In genomic region chr13:36680918-36681317, GRCh38 we compare ENCODE assay signal across 28 cellular contexts. TPM values are rescaled to one million over a fixed set of nuclear protein-coding genes. Genes with fewer than 3 reads are reported as not detected.
A peak's percentile ranks its signal among the peaks of the same experiment; 100 is the strongest.
DNase-seq lines count a peak whose midpoint lies in the region; ATAC-seq and TF ChIP-seq lines count a peak whose summit lies in the region.
"Had no signal": no experiment of that assay in that cellular context is flagged by ENCODE, and none has a peak within 500 bp of the region (broad histone marks: within the 10 kb centered on the region; RNA-seq: fewer than 3 reads in every experiment).

No MANE protein-coding gene starts in this region.

- no peaks in the 10 kb centered on the region for H3K36me3 ChIP-seq in endocrine pancreas (ENCODE audit: control insufficient read depth, insufficient read depth, low read length)
- no peaks in the 10 kb centered on the region for H3K36me3 ChIP-seq in mesenchymal stem cell (ENCODE audit: control insufficient read depth in 1 of 2, insufficient read depth in 2 of 2, low read depth in 1 of 2, low read length in 2 of 2)
- no peaks in the 10 kb centered on the region for H3K36me3 ChIP-seq in thyroid gland
- H3K36me3 ChIP-seq: BLaER1, HAP-1, SJCRH30 had no signal

- H3K23ac ChIP-seq in mesenchymal stem cell (ENCODE audit: low read length in 2 of 2): no peak overlapping the region

- H2AFZ ChIP-seq in mesenchymal stem cell (ENCODE audit: low read depth, low read length): no peak overlapping the region

- no peaks in the 10 kb centered on the region for H3K27me3 ChIP-seq in endocrine pancreas (ENCODE audit: control insufficient read depth, insufficient read depth, low read length)
- H3K27me3 ChIP-seq in mesenchymal stem cell (ENCODE audit: control insufficient read depth in 1 of 2, insufficient read depth in 1 of 2, low read length in 2 of 2): peaks cover 0 to 7% of the 10 kb centered on the region in 2 experiments
- H3K27me3 ChIP-seq in thyroid gland: no peaks in the 10 kb centered on the region
- H3K27me3 ChIP-seq: BLaER1, SJCRH30, testis had no signal

- no peak overlapping the region for H2BK5ac ChIP-seq in mesenchymal stem cell (ENCODE audit: low read depth, low read length, poor library complexity, severe bottlenecking)

- no peak overlapping the region for H2AK5ac ChIP-seq in mesenchymal stem cell (ENCODE audit: low read length, severe bottlenecking)

- CTCF ChIA-PET in RWPE1 (lab: Yijun Ruan, JAX): no interaction called here

- H3K4me1 ChIP-seq in endocrine pancreas (ENCODE audit: control insufficient read depth, insufficient read depth, low read length): no peaks in the 10 kb centered on the region
- H3K4me1 ChIP-seq in mesenchymal stem cell (ENCODE audit: control insufficient read depth, insufficient read depth, low read depth, low read length): no peaks in the 10 kb centered on the region
- peaks cover 7 to 23% of the 10 kb centered on the region in 2 donors for H3K4me1 ChIP-seq in thyroid gland
- H3K4me1 ChIP-seq: BLaER1, HAP-1, SJCRH30, testis had no signal

- no peaks in the 10 kb centered on the region for H3K79me1 ChIP-seq in mesenchymal stem cell (replicated peaks; ENCODE audit: low read length, poor library complexity, severe bottlenecking)

- H4K8ac ChIP-seq in mesenchymal stem cell (ENCODE audit: low read length): no peak overlapping the region

- no peak overlapping the region for H3K9ac ChIP-seq in endocrine pancreas (ENCODE audit: control insufficient read depth, insufficient read depth, low read length)
- peak overlapping the region; percentile 17 for H3K9ac ChIP-seq in mesenchymal stem cell (ENCODE audit: low read length)
- H3K9ac ChIP-seq: BLaER1, KMS-11 had no signal

- H3K18ac ChIP-seq in mesenchymal stem cell (ENCODE audit: low read depth in 1 of 2, low read length in 2 of 2): no peak overlapping the region

- ATAC-seq in HG03159 (IDR thresholded peaks at IDR 0.05; ENCODE audit: unreplicated experiment): no peak
- ATAC-seq: naive thymus-derived CD8-positive, alpha-beta T cell had no signal

- no peaks in the 10 kb centered on the region for H3K9me3 ChIP-seq in endocrine pancreas (ENCODE audit: control insufficient read depth, low read length)
- no peaks in the 10 kb centered on the region for H3K9me3 ChIP-seq in mesenchymal stem cell (ENCODE audit: control insufficient read depth, low read length)
- H3K9me3 ChIP-seq in thyroid gland: no peaks in the 10 kb centered on the region
- H3K9me3 ChIP-seq: BLaER1, HAP-1, SJCRH30, testis had no signal

- no peak overlapping the region for H2BK120ac ChIP-seq in mesenchymal stem cell (ENCODE audit: low read depth, low read length)

- H2BK12ac ChIP-seq in mesenchymal stem cell (ENCODE audit: low read length in 2 of 2): no peak overlapping the region

- H3K14ac ChIP-seq in mesenchymal stem cell (ENCODE audit: low read length in 2 of 2): no peak overlapping the region

- no peak overlapping the region for H3K4ac ChIP-seq in mesenchymal stem cell (ENCODE audit: low read depth in 1 of 2, low read length in 2 of 2)

- POLR2A ChIA-PET in RWPE1 (lab: Yijun Ruan, JAX; ENCODE audit: low non-redundant PET): no interaction called here

- no peak overlapping the region for H3K4me2 ChIP-seq in mesenchymal stem cell (ENCODE audit: low read length, poor library complexity, severe bottlenecking)
- H3K4me2 ChIP-seq: BLaER1, KMS-11 had no signal

- WGBS in mesenchymal stem cell: 98% methylated on average over 4 of the region's 6 CpGs
- WGBS in thyroid gland, 2 donors: 9 to 19% methylated on average over 6 of the region's 6 CpGs

- TF ChIP-seq CTCF in thyroid gland (IDR thresholded peaks at IDR 0.05) (no peak), RWPE1 (conservative IDR thresholded peaks at IDR 0.05; ENCODE audit: low read depth) (no peak)

- DNase-seq in DMS79 treated with DMSO at 0.1 percent for 48 hours (lab: John Stamatoyannopoulos, UW) (peak; percentile 83), mesenchymal stem cell (no peak), thyroid gland (peak; percentile 42 to 50), RWPE1 (ENCODE audit: low spot score) (no peak), OCI-M1 (lab: John Stamatoyannopoulos, UW) (no peak)
- DNase-seq: activated CD4-positive, alpha-beta T cell treated with anti-CD3 and anti-CD28 coated beads for 4 hours; activated T-cell treated with anti-CD3 and anti-CD28 coated beads for 4 hours; amygdala; DMS153; foreskin fibroblast; MM.1S; naive thymus-derived CD8-positive, alpha-beta T cell; NCI-H2081 treated with DMSO at 0.1 percent for 48 hours; NCI-H345; nucleus accumbens; SJCRH30; stimulated activated naive CD4-positive, alpha-beta T cell; T1000; testis had no signal

- no peak overlapping the region for H3K27ac ChIP-seq in mesenchymal stem cell (ENCODE audit: low read length, poor library complexity, severe bottlenecking)
- peak overlapping the region; percentile 52 to 77 (median 77) for H3K27ac ChIP-seq in thyroid gland
- no peak overlapping the region for H3K27ac ChIP-seq in RWPE1
- H3K27ac ChIP-seq: BLaER1, KMS-11, SJCRH30, skin epidermis, testis, VCaP had no signal

- H3K4me3 ChIP-seq in endocrine pancreas (ENCODE audit: control insufficient read depth, insufficient read depth, low read length): peak overlapping the region; percentile 26
- H3K4me3 ChIP-seq in mesenchymal stem cell (ENCODE audit: insufficient read depth in 1 of 2, low read depth in 1 of 2, low read length in 2 of 2): no peak overlapping the region
- H3K4me3 ChIP-seq in thyroid gland (replicated peaks in 1 of 3): no peak overlapping the region
- H3K4me3 ChIP-seq: BLaER1, HAP-1, SJCRH30, skin epidermis, testis had no signal

- no peak overlapping the region for H4K91ac ChIP-seq in mesenchymal stem cell (ENCODE audit: low read length)

- H2BK15ac ChIP-seq in mesenchymal stem cell (ENCODE audit: low read depth, poor library complexity, severe bottlenecking): no peak overlapping the region

- intact Hi-C loops in thyroid gland (cut with DNase I): no loop called here

- no peak for TF ChIP-seq POLR2A in thyroid gland (IDR thresholded peaks at IDR 0.05)

RNA-seq across cellular contexts. Expression of gene SERTM1, which starts 7.1 kb away (rescaled TPM):
- not detected for polyA plus RNA-seq in mesenchymal stem cell (2013, experiment 1 of 2)
- polyA plus RNA-seq in mesenchymal stem cell (2013, experiment 2 of 2): not detected
- total RNA-seq in thyroid gland: 1 to 10 TPM; 1.3 to 6.6 (median 4.0) TPM
- total RNA-seq: lower leg skin; naive thymus-derived CD8-positive, alpha-beta T cell had no signal
- polyA plus RNA-seq: keratinocyte; naive thymus-derived CD8-positive, alpha-beta T cell had no signal

Comparison
In these comparisons a context has a peak if more than half of its experiments do, and no peak if none do; other contexts are left out.
1. DNase-seq: peak in DMS79 treated with DMSO at 0.1 percent for 48 hours (single experiment) and thyroid gland (2 of 2); none in mesenchymal stem cell (single experiment), RWPE1 (single experiment) and OCI-M1 (single experiment).
2. H3K27ac ChIP-seq: peak in thyroid gland (3 of 3); none in mesenchymal stem cell (single experiment) and RWPE1 (single experiment).